ENCODE assay signal across 19 cellular contexts in the genomic region with DNA sequence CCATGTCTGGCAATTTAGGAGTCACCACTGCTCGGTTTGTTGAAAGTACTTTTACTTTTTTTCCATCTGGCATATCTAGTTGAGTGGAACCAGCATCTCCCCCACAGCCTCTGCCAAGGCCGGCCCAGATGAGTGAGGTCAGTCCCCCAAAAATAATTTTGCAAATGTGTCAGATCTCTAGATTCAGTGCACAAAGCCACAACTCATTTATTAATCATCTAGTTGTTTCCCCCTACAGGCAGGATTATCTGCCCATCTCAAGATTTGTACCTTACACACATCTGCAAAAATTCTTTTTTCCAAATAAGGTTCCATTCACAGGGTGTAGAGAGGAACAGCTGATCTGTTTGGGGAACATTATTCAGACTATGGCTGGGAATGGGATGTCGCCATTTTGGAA.
"Had no signal": no experiment of that assay in that cellular context is flagged by ENCODE, and none has a peak within 500 bp of the region (broad histone marks: within the 10 kb centered on the region; RNA-seq: fewer than 3 reads in every experiment).

No MANE protein-coding gene starts in this region.

- ATAC-seq: activated CD8-positive, alpha-beta memory T cell treated with anti-CD3 and anti-CD28 coated beads, Interleukin-2, amount 10 ng/mL, durations not matched to agents 7 days and 5 days; activated CD8-positive, alpha-beta T cell treated with anti-CD3 and anti-CD28 coated beads for 36 hours; activated naive CD8-positive, alpha-beta T cell treated with anti-CD3 and anti-CD28 coated beads, Interleukin-2, amount 50 U/mL, for 24 hours; left ventricle myocardium superior had no signal

- H3K27ac ChIP-seq: thyroid gland, VCaP had no signal

- H3K27me3 ChIP-seq: thyroid gland had no signal

- H3K4me3 ChIP-seq: thyroid gland had no signal

- H3K9me3 ChIP-seq: thyroid gland had no signal

- H3K36me3 ChIP-seq: thyroid gland had no signal

- DNase-seq: activated CD4-positive, alpha-beta T cell treated with anti-CD3 and anti-CD28 coated beads, Interleukin-2, amount 10 ng/mL, durations not matched to agents 7 days and 5 days; activated CD4-positive, CD25-positive, alpha-beta regulatory T cell treated with anti-CD3 and anti-CD28 coated beads, Interleukin-2, amount 50 U/mL, for 72 hours; activated CD8-positive, alpha-beta memory T cell treated with anti-CD3 and anti-CD28 coated beads, Interleukin-2, amount 10 ng/mL, durations not matched to agents 7 days and 5 days; activated CD8-positive, alpha-beta T cell treated with anti-CD3 and anti-CD28 coated beads for 36 hours; activated gamma-delta T cell; activated naive CD4-positive, alpha-beta T cell treated with anti-CD3 and anti-CD28 coated beads, Interleukin-2, amount 50 U/mL, for 16 hours; activated naive CD8-positive, alpha-beta T cell treated with anti-CD3 and anti-CD28 coated beads, Interleukin-2, amount 50 U/mL, for 24 hours; activated T-cell treated with anti-CD3 and anti-CD28 coated beads for 4 hours; anterior cingulate cortex; effector CD4-positive, alpha-beta T cell; glutamatergic neuron; hippocampal formation; left ventricle myocardium superior; naive B cell; occipital lobe; stimulated activated CD4-positive, alpha-beta T cell treated with anti-CD3 and anti-CD28 coated beads, Interleukin-12 subunit alpha, Interleukin-12 subunit beta, amount 100 ng/mL, for 4 hours; substantia nigra; thyroid gland had no signal
